Comparison of ENCODE assay signal across 11 cellular contexts in the genomic region with DNA sequence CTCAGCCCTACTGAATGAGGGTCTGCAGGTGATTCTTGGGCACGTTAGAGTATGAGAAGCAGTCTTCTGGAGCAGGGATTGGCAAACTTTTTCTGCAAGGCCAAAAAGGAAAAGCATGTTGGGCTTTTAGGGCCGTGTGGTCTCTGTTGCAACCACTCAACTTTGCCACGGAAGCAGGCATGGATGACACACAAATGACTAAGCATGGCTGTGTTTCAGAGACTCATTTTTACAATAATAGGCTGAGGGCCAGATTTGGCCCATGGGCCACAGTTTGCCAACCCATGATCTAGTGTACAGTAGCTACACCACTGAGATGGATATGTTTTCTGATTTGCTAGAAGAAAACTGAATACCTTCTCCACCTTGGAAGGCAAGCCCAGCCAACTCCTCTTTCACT.
DNase-seq lines count a peak whose midpoint lies in the region; ATAC-seq and TF ChIP-seq lines count a peak whose summit lies in the region.
"Had no signal": no experiment of that assay in that cellular context is flagged by ENCODE, and none has a peak within 500 bp of the region (broad histone marks: within the 10 kb centered on the region; RNA-seq: fewer than 3 reads in every experiment).

No MANE protein-coding gene starts in this region.

- no peak overlapping the region for H3K9ac ChIP-seq in colonic mucosa (ENCODE audit: low read depth in 2 of 2, low read length in 2 of 2)

- no peak for ATAC-seq in HG03045 (IDR thresholded peaks at IDR 0.05; ENCODE audit: unreplicated experiment)

- POLR2A ChIA-PET in AG04450 (lab: Yijun Ruan, JAX) = no interaction called here

- intact Hi-C loops in colonic mucosa (cut with DNase I) = no loop called here

- DNase-seq in AG04450 (ENCODE audit: low read depth, low spot score) (peak; percentile 54), MV-4-11 (lab: John Stamatoyannopoulos, UW) (peak; percentile 80), colonic mucosa (peak; percentile 24), lung microvascular endothelial cell (ENCODE audit: low read depth in 2 of 2) (peak; percentile 56 to 80), DMS79 (lab: John Stamatoyannopoulos, UW) (no peak), retina (no peak)
- DNase-seq in stimulated activated CD4-positive, alpha-beta T cell treated with anti-CD3 and anti-CD28 coated beads, Interleukin-12 subunit alpha, Interleukin-12 subunit beta, amount 100 ng/mL, for 4 hours = no peak
- DNase-seq: C1 segment of cervical spinal cord, NCI-H1105 treated with DMSO at 0.1 percent for 48 hours, T-helper 9 cell had no signal

- no peaks in the 10 kb centered on the region for H3K4me1 ChIP-seq in colonic mucosa

- H3K27me3 ChIP-seq in AG04450 (ENCODE audit: control insufficient read depth, insufficient read depth, low read length) (no peaks in the 10 kb centered on the region), colonic mucosa (no peaks in the 10 kb centered on the region)

- no peak overlapping the region for H3K4me3 ChIP-seq in AG04450 (ENCODE audit: low read depth, low read length)
- H3K4me3 ChIP-seq in colonic mucosa = no peak overlapping the region

- CTCF ChIA-PET in AG04450 (lab: Charles Lee) = no interaction called here

- TF ChIP-seq CTCF in AG04450 (IDR thresholded peaks at IDR 0.05; ENCODE audit: low read depth, low read length) (no peak), colonic mucosa (IDR thresholded peaks at IDR 0.05) (no peak)

- H3K36me3 ChIP-seq in colonic mucosa = no peaks in the 10 kb centered on the region

- H3K27ac ChIP-seq in AG04450 (ENCODE audit: low read depth, low read length) = peak overlapping the region; percentile 68
- peak overlapping the region; percentile 31 for H3K27ac ChIP-seq in colonic mucosa

- H3K9me3 ChIP-seq in AG04450 (ENCODE audit: control insufficient read depth, insufficient read depth, low read length) = no peaks in the 10 kb centered on the region
- no peaks in the 10 kb centered on the region for H3K9me3 ChIP-seq in colonic mucosa

Comparison
In these comparisons a context has a peak if more than half of its experiments do, and no peak if none do; other contexts are left out.
1. DNase-seq: peak in AG04450 (single experiment), MV-4-11 (single experiment), colonic mucosa (single experiment) and lung microvascular endothelial cell (2 of 2); none in DMS79 (single experiment), stimulated activated CD4-positive, alpha-beta T cell treated with anti-CD3 and anti-CD28 coated beads, Interleukin-12 subunit alpha, Interleukin-12 subunit beta, amount 100 ng/mL, for 4 hours (single experiment) and retina (single experiment).